Comparison of ENCODE assay signal across 8 cellular contexts in the genomic region with DNA sequence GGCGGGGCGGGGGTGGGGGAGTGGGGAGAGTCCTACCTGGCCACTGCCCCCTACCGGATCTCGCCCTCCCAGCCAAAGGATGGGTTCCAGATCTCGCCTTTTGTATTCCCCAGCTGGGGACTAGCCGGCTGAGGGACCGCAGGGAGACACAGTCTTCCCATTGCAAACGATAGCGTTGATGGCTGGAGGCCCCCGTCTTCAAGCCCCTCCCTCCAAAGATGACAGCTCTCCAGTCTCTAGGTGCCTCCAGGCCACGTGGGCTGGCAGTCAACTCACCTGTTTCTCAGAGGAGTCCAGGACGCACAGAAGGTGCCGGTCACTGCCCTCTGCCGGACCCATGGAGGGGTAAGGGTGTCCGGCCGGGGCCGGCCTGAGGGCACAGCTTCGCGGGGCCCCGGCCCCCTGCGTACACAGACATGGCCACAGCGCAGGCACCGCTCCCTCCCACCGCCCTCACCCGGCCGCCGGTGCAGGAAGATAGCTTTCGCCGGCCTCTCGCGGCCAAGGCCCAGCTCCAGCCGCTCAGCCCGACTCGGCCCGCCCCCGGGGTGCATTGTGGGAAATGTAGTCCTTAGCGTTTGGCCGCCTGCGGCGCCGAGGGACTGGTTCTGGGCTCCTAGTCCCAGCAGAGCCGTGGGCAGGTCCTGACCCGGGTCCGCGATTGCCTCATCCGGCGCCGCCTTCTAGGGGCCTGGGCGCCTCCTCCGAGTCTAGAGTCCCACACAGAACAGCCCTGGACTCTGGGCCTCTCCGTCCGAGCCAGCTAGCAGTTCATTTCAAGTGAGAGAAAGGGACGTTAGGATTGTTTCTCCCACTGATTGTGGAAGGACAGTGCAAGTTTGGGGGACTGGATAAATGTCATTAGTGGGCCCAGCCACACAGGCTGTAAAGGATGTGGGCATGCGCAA. TPM values are rescaled to one million over a fixed set of nuclear protein-coding genes. Genes with fewer than 3 reads are reported as not detected.
DNase-seq lines count a peak whose midpoint lies in the region; ATAC-seq and TF ChIP-seq lines count a peak whose summit lies in the region.

A gene with protein sequence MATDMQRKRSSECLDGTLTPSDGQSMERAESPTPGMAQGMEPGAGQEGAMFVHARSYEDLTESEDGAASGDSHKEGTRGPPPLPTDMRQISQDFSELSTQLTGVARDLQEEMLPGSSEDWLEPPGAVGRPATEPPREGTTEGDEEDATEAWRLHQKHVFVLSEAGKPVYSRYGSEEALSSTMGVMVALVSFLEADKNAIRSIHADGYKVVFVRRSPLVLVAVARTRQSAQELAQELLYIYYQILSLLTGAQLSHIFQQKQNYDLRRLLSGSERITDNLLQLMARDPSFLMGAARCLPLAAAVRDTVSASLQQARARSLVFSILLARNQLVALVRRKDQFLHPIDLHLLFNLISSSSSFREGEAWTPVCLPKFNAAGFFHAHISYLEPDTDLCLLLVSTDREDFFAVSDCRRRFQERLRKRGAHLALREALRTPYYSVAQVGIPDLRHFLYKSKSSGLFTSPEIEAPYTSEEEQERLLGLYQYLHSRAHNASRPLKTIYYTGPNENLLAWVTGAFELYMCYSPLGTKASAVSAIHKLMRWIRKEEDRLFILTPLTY (minus strand): TSS at position 479 of the 908 bp plus-strand sequence. CDS start 16,465 bp downstream, outside the sequence.

- peak within 1 kb of the TSS; percentile 88 for H3K4me3 ChIP-seq in fibroblast of mammary gland (ENCODE audit: control insufficient read depth, low read depth, low read length)

- H3K4me1 Mint-ChIP-seq in activated T-helper 17 cell treated with anti-CD3 and anti-CD28 coated beads, Interleukin-2, amount 50 U/mL, for 72 hours, result peaks cover 7% of the 10 kb centered on the region
- peaks cover 13 to 29% of the 10 kb centered on the region in 2 donors for H3K4me1 Mint-ChIP-seq in natural killer cell

- H3K9me3 Mint-ChIP-seq in activated T-helper 17 cell treated with anti-CD3 and anti-CD28 coated beads, Interleukin-2, amount 50 U/mL, for 72 hours, result no peaks in the 10 kb centered on the region
- no peaks in the 10 kb centered on the region for H3K9me3 Mint-ChIP-seq in natural killer cell

- ATAC-seq in GM21723 (IDR thresholded peaks at IDR 0.05; ENCODE audit: unreplicated experiment), result peak; percentile 87
- ATAC-seq in activated T-helper 17 cell treated with anti-CD3 and anti-CD28 coated beads, Interleukin-2, amount 50 U/mL, for 72 hours (replicated peaks), result peak; percentile 97
- peak; percentile 95 to 96 (median 96) for ATAC-seq in natural killer cell

- intact Hi-C loops in natural killer cell (cut with micrococcal nuclease), result loop anchor here (1.0 kb wide), 1 partner anchor 10 kb away; no protein-coding TSS in a partner anchor

- H3K36me3 Mint-ChIP-seq in activated T-helper 17 cell treated with anti-CD3 and anti-CD28 coated beads, Interleukin-2, amount 50 U/mL, for 72 hours (ENCODE audit: low read depth), result no peaks in the 10 kb centered on the region
- no peaks in the 10 kb centered on the region for H3K36me3 Mint-ChIP-seq in natural killer cell

- TF ChIP-seq CTCF in fibroblast of mammary gland (conservative IDR thresholded peaks at IDR 0.05; ENCODE audit: control insufficient read depth, insufficient read depth, low read depth, low read length) (peak; percentile 15), natural killer cell (IDR thresholded peaks at IDR 0.05) (no peak)

- peak; percentile 93 for DNase-seq in EH (ENCODE audit: low read depth)
- DNase-seq in KG1 (lab: John Stamatoyannopoulos, UW), result peak; percentile 78
- DNase-seq in RPMI7951 (ENCODE audit: low read depth), result peak; percentile 94
- peak; percentile 88 for DNase-seq in fibroblast of mammary gland (ENCODE audit: low read depth)
- DNase-seq in natural killer cell, result peak; percentile 82
- peak; percentile 86 for DNase-seq in stimulated activated naive CD4-positive, alpha-beta T cell treated with Interleukin-2 at 50 U/mL for 16 hours (lab: John Stamatoyannopoulos, UW)

- H3K27ac Mint-ChIP-seq in activated T-helper 17 cell treated with anti-CD3 and anti-CD28 coated beads, Interleukin-2, amount 50 U/mL, for 72 hours, result peak within 1 kb of the TSS; percentile 94
- peak within 1 kb of the TSS; percentile 72 to 82 for H3K27ac Mint-ChIP-seq in natural killer cell

- peak within 1 kb of the TSS; percentile 88 for H3K4me3 Mint-ChIP-seq in activated T-helper 17 cell treated with anti-CD3 and anti-CD28 coated beads, Interleukin-2, amount 50 U/mL, for 72 hours
- peak within 1 kb of the TSS; percentile 81 for H3K4me3 Mint-ChIP-seq in natural killer cell

- H3K27me3 Mint-ChIP-seq in activated T-helper 17 cell treated with anti-CD3 and anti-CD28 coated beads, Interleukin-2, amount 50 U/mL, for 72 hours, result no peaks in the 10 kb centered on the region
- no peaks in the 10 kb centered on the region for H3K27me3 Mint-ChIP-seq in natural killer cell (ENCODE audit: low read depth in 2 of 2)

RNA-seq across cellular contexts. Expression of the gene that starts here (rescaled TPM):
- 12.6 and 16.3 TPM in 2 replicates for total RNA-seq in RPMI7951 (2014; rRNA removed; shearing (Covaris generic))
- 10 to 100 TPM in 1 of 2 donors, 1 to 10 TPM in 1; 4.6 to 15.8 TPM for total RNA-seq in activated T-helper 17 cell treated with anti-CD3 and anti-CD28 coated beads, Interleukin-2, amount 50 U/mL, for 72 hours
- 1 to 10 TPM; 3.7 to 8.1 (median 7.9) TPM for total RNA-seq in natural killer cell

Comparison
In these comparisons a context has a peak if more than half of its experiments do, and no peak if none do; other contexts are left out.
1. Peak in every context shown above with its lines: DNase-seq, ATAC-seq and H3K4me3 ChIP-seq.